Comparison of ENCODE assay signal across 8 cellular contexts in genomic region chr13:48653074-48654054, GRCh38. TPM values are rescaled to one million over a fixed set of nuclear protein-coding genes. Genes with fewer than 3 reads are reported as not detected.
DNase-seq lines count a peak whose midpoint lies in the region; ATAC-seq and TF ChIP-seq lines count a peak whose summit lies in the region.

Gene CYSLTR2, plus strand, starts transcription at chr13:48653929. Its CDS starts 52,889 bp downstream, at chr13:48706818.

- DNase-seq in Right ventricle myocardium inferior (ENCODE audit: missing footprints) (no peak), cardiac septum (ENCODE audit: low spot score) (no peak), left lung (no peak), MM.1S (no peak), mucosa of gallbladder (ENCODE audit: low spot score) (no peak), D341Med (ENCODE audit: low spot score) (no peak)
- DNase-seq in activated naive CD8-positive, alpha-beta T cell treated with anti-CD3 and anti-CD28 coated beads for 36 hours = no peak

- H3K79me2 ChIP-seq in MM.1S (ENCODE audit: low read length) = no peaks in the 10 kb centered on the region

- H3K27me3 ChIP-seq in left lung = no peaks in the 10 kb centered on the region
- H3K27me3 ChIP-seq in MM.1S (replicated peaks; ENCODE audit: insufficient read depth, low read length) = no peaks in the 10 kb centered on the region

- no peaks in the 10 kb centered on the region for H3F3A ChIP-seq in MM.1S (ENCODE audit: insufficient read depth, low read length)

- TF ChIP-seq CTCF in left lung (IDR thresholded peaks at IDR 0.05) (no peak), MM.1S (IDR thresholded peaks at IDR 0.05; ENCODE audit: low read length) (no peak)

- no peaks in the 10 kb centered on the region for H3K9me2 ChIP-seq in MM.1S (replicated peaks; ENCODE audit: insufficient read depth, low read length)

- H4K20me1 ChIP-seq in MM.1S (ENCODE audit: insufficient read depth, low read length) = no peaks in the 10 kb centered on the region

- peak within 1 kb of the TSS in 2 of 3 donors; percentile 14 to 36 for H3K27ac Mint-ChIP-seq in IgD-negative memory B cell
- H3K27ac Mint-ChIP-seq in activated naive CD8-positive, alpha-beta T cell treated with anti-CD3 and anti-CD28 coated beads for 36 hours = peak within 1 kb of the TSS; percentile 77

- H3K4me3 Mint-ChIP-seq in IgD-negative memory B cell = peak within 1 kb of the TSS in 2 of 4 donors; percentile 24 to 69
- H3K4me3 Mint-ChIP-seq in activated naive CD8-positive, alpha-beta T cell treated with anti-CD3 and anti-CD28 coated beads for 36 hours = peak within 1 kb of the TSS; percentile 79

- no peaks in the 10 kb centered on the region for H3K9me3 Mint-ChIP-seq in IgD-negative memory B cell
- H3K9me3 Mint-ChIP-seq in activated naive CD8-positive, alpha-beta T cell treated with anti-CD3 and anti-CD28 coated beads for 36 hours = no peaks in the 10 kb centered on the region

- H3K36me3 Mint-ChIP-seq in IgD-negative memory B cell = no peaks in the 10 kb centered on the region
- no peaks in the 10 kb centered on the region for H3K36me3 Mint-ChIP-seq in activated naive CD8-positive, alpha-beta T cell treated with anti-CD3 and anti-CD28 coated beads for 36 hours

- H3K4me3 ChIP-seq in left lung (no peak within 1 kb of the TSS), MM.1S (ENCODE audit: low read length) (no peak within 1 kb of the TSS)

- H2AFZ ChIP-seq in MM.1S (ENCODE audit: low read length) = no peak within 1 kb of the TSS

- ATAC-seq in Right ventricle myocardium inferior (peak; percentile 63), left lung (peak; percentile 82)

- H3K4me1 ChIP-seq in left lung = peaks cover 12 to 15% of the 10 kb centered on the region in 2 donors
- no peaks in the 10 kb centered on the region for H3K4me1 ChIP-seq in MM.1S (ENCODE audit: low read length)

- intact Hi-C loops in Right ventricle myocardium inferior (cut with DNase I) = no loop called here
- intact Hi-C loops in cardiac septum (cut with DNase I) = no loop called here
- intact Hi-C loops in left lung (cut with DNase I) = no loop called here

- H3K27me3 Mint-ChIP-seq in IgD-negative memory B cell = peaks cover 18% of the 10 kb centered on the region
- no peaks in the 10 kb centered on the region for H3K27me3 Mint-ChIP-seq in activated naive CD8-positive, alpha-beta T cell treated with anti-CD3 and anti-CD28 coated beads for 36 hours

- peak within 1 kb of the TSS in 1 of 2 donors; percentile 71 for H3K27ac ChIP-seq in left lung
- H3K27ac ChIP-seq in MM.1S (ENCODE audit: low read length) = no peak within 1 kb of the TSS

- H3K9me3 ChIP-seq in left lung (no peaks in the 10 kb centered on the region), MM.1S (replicated peaks; ENCODE audit: insufficient read depth, low read length) (no peaks in the 10 kb centered on the region)

- H3K36me3 ChIP-seq in left lung (no peaks in the 10 kb centered on the region), MM.1S (replicated peaks; ENCODE audit: insufficient read depth, low read length) (no peaks in the 10 kb centered on the region)

- no peak within 1 kb of the TSS for H3K4me2 ChIP-seq in MM.1S (ENCODE audit: low read depth, low read length)

- no peak within 1 kb of the TSS for H3K9ac ChIP-seq in MM.1S (ENCODE audit: low read length)

- H3K4me1 Mint-ChIP-seq in IgD-negative memory B cell = peaks cover 0 to 18% (median 12%) of the 10 kb centered on the region in 3 donors
- H3K4me1 Mint-ChIP-seq in activated naive CD8-positive, alpha-beta T cell treated with anti-CD3 and anti-CD28 coated beads for 36 hours = peaks cover 23% of the 10 kb centered on the region

RNA-seq across cellular contexts. Expression of gene CYSLTR2, which starts in this region (rescaled TPM):
- total RNA-seq in Right ventricle myocardium inferior = 9.8 TPM
- 3.4 TPM for total RNA-seq in cardiac septum
- polyA plus RNA-seq in IgD-negative memory B cell = not detected
- total RNA-seq in activated naive CD8-positive, alpha-beta T cell treated with anti-CD3 and anti-CD28 coated beads for 36 hours = 1 to 10 TPM; 2.1 to 2.8 TPM
- total RNA-seq in left lung = 1 to 10 TPM in 1 of 2 donors, under 1 TPM in 1; 0.99 to 1.2 TPM
- 3.6 TPM for total RNA-seq in mucosa of gallbladder
